In genomic region chr9:35729700-35730485, GRCh38 we compare ENCODE assay signal across 8 cellular contexts. TPM values are rescaled to one million over a fixed set of nuclear protein-coding genes. Genes with fewer than 3 reads are reported as not detected.
DNase-seq lines count a peak whose midpoint lies in the region; ATAC-seq and TF ChIP-seq lines count a peak whose summit lies in the region.

No MANE protein-coding gene starts in this region.

- H3K36me3 ChIP-seq in duodenal mucosa (ENCODE audit: control insufficient read depth in 1 of 2, insufficient read depth in 2 of 2, low read length in 2 of 2) (peaks cover 6 to 14% of the 10 kb centered on the region in 2 donors), thyroid gland (peaks cover 5 to 8% of the 10 kb centered on the region in 2 donors)

- TF ChIP-seq POLR2A in thyroid gland (IDR thresholded peaks at IDR 0.05): no peak

- H3K27ac ChIP-seq in duodenal mucosa (ENCODE audit: low read depth, low read length) (peak overlapping the region; percentile 97), thyroid gland (peak overlapping the region in 2 of 3 donors; percentile 17 to 59)

- H3K9me3 ChIP-seq in duodenal mucosa (ENCODE audit: control insufficient read depth in 1 of 2, low read length in 2 of 2) (no peaks in the 10 kb centered on the region), thyroid gland (no peaks in the 10 kb centered on the region)

- TF ChIP-seq CTCF in thyroid gland (IDR thresholded peaks at IDR 0.05): peak in 4 of 6 experiments; percentile 10 to 48 (median 40)

- intact Hi-C loops in thyroid gland (cut with DNase I): loop anchor here (5.0 kb wide), 2 partner anchors 78 to 128 kb away; partner anchors contain the start of gene SIT1

- peak overlapping the region; percentile 89 to 93 for H3K4me3 ChIP-seq in duodenal mucosa (ENCODE audit: low read depth in 1 of 2, low read length in 2 of 2)
- H3K4me3 ChIP-seq in thyroid gland (replicated peaks in 1 of 3): peak overlapping the region in 1 of 3 donors; percentile 82

- H3K9ac ChIP-seq in duodenal mucosa (ENCODE audit: low read depth in 1 of 2, low read length in 2 of 2): peak overlapping the region; percentile 89 to 97

- DNase-seq in Daoy (ENCODE audit: low read depth) (peak; percentile 91), HT-29 (ENCODE audit: low spot score) (peak; percentile 59), SKM-1 (lab: John Stamatoyannopoulos, UW; ENCODE audit: unreplicated experiment) (peak; percentile 83), lung microvascular endothelial cell (ENCODE audit: low read depth in 2 of 2) (peak; percentile 61 to 73), thyroid gland (peak; percentile 6 to 27), cerebellar nuclear complex (lab: John Stamatoyannopoulos, UW) (no peak)

- WGBS in thyroid gland, 2 donors: 45 to 50% methylated on average over 6 of the region's 6 CpGs

- ATAC-seq in HG02938 (IDR thresholded peaks at IDR 0.05; ENCODE audit: unreplicated experiment): no peak

- H3K27me3 ChIP-seq in duodenal mucosa (ENCODE audit: control insufficient read depth in 1 of 2, insufficient read depth in 2 of 2, low read length in 2 of 2) (no peaks in the 10 kb centered on the region), thyroid gland (no peaks in the 10 kb centered on the region)

- peaks cover 68 to 69% of the 10 kb centered on the region in 2 donors for H3K4me1 ChIP-seq in duodenal mucosa (ENCODE audit: control insufficient read depth in 1 of 2, insufficient read depth in 2 of 2, low read length in 2 of 2)
- H3K4me1 ChIP-seq in thyroid gland: peaks cover 50 to 55% of the 10 kb centered on the region in 2 donors

RNA-seq across cellular contexts. Expression of gene TLN1, which starts 2.1 kb away (rescaled TPM):
- total RNA-seq in Daoy (2014; rRNA removed; shearing (Covaris generic)): 173 and 190 TPM in 2 replicates
- total RNA-seq in HT-29 (2014; rRNA removed; shearing (Covaris generic)): 99.5 and 100.0 TPM in 2 replicates
- total RNA-seq in lung microvascular endothelial cell (165 and 180 TPM in 2 replicates), thyroid gland (100 to 1,000 TPM; 142 to 245 (median 184) TPM)

RNA-seq across cellular contexts. Expression of gene CREB3, which starts 2.6 kb away (rescaled TPM):
- 97.9 and 104 TPM in 2 replicates for total RNA-seq in Daoy (2014; rRNA removed; shearing (Covaris generic))
- 42.4 and 44.5 TPM in 2 replicates for total RNA-seq in HT-29 (2014; rRNA removed; shearing (Covaris generic))
- total RNA-seq in lung microvascular endothelial cell (34.4 and 36.7 TPM in 2 replicates), thyroid gland (10 to 100 TPM; 44.9 to 73.0 (median 51.3) TPM)

RNA-seq across cellular contexts. Expression of gene GBA2, which starts 19.1 kb away (rescaled TPM):
- total RNA-seq in Daoy (2014; rRNA removed; shearing (Covaris generic)): 23.6 and 24.8 TPM in 2 replicates
- total RNA-seq in HT-29 (2014; rRNA removed; shearing (Covaris generic)): 74.6 and 84.9 TPM in 2 replicates
- total RNA-seq in lung microvascular endothelial cell (42.5 and 54.0 TPM in 2 replicates), thyroid gland (100 to 1,000 TPM in 2 of 4 donors, 10 to 100 TPM in 2; 71.4 to 111 (median 101) TPM)

RNA-seq across cellular contexts. Expression of gene RGP1, which starts 19.2 kb away (rescaled TPM):
- 11.7 and 16.3 TPM in 2 replicates for total RNA-seq in Daoy (2014; rRNA removed; shearing (Covaris generic))
- 18.9 and 20.6 TPM in 2 replicates for total RNA-seq in HT-29 (2014; rRNA removed; shearing (Covaris generic))
- total RNA-seq in lung microvascular endothelial cell: 8.1 and 10.1 TPM in 2 replicates
- total RNA-seq in thyroid gland: 10 to 100 TPM; 25.4 to 34.0 (median 30.2) TPM

RNA-seq across cellular contexts. Expression of gene MSMP, which starts 24.2 kb away (rescaled TPM):
- total RNA-seq in Daoy (2014; rRNA removed; shearing (Covaris generic)): 0.21 and 0.51 TPM in 2 replicates
- 0.28 TPM in 1 of 2 replicates, not detected in the other for total RNA-seq in HT-29 (2014; rRNA removed; shearing (Covaris generic))
- 60.9 and 61.5 TPM in 2 replicates for total RNA-seq in lung microvascular endothelial cell
- total RNA-seq in thyroid gland: under 1 TPM in 1 of 4 donors, not detected in 3; 0.67 TPM

Comparison
In these comparisons a context has a peak if more than half of its experiments do, and no peak if none do; other contexts are left out.
1. DNase-seq: peak in Daoy (single experiment), HT-29 (single experiment), SKM-1 (single experiment), lung microvascular endothelial cell (2 of 2) and thyroid gland (2 of 2); none in cerebellar nuclear complex (0 of 2).